Comparison of ENCODE assay signal across 1 cellular context in genomic region chr2:11663427-11663826, GRCh38.
TF ChIP-seq lines count a peak whose summit lies in the region.

No MANE protein-coding gene starts in this region.

TF ChIP-seq in HEK293, 187 proteins besides CTCF, POLR2A, EP300 and RAD21 (continued from another document and continues in another):
- TF ChIP-seq ATF2 (tag by site-specific recombination; IDR thresholded peaks at IDR 0.05; ENCODE audit: low read depth), result no peak
- no peak for TF ChIP-seq ZNF211 (tag by site-specific recombination; IDR thresholded peaks at IDR 0.05; ENCODE audit: low read depth)
- TF ChIP-seq ZBTB11 (tag by site-specific recombination; conservative IDR thresholded peaks at IDR 0.05; ENCODE audit: low read depth), result no peak
- no peak for TF ChIP-seq ZNF837 (tag by site-specific recombination; IDR thresholded peaks at IDR 0.05)
- TF ChIP-seq IKZF3 (tag by site-specific recombination; IDR thresholded peaks at IDR 0.05), result no peak
- peak; percentile 72; the same call in 1 of the 2 replicates for TF ChIP-seq BCL11A (tag by site-specific recombination; IDR thresholded peaks at IDR 0.05; ENCODE audit: low read depth)
- no peak for TF ChIP-seq MYNN (tag by site-specific recombination; IDR thresholded peaks at IDR 0.05; ENCODE audit: borderline replicate concordance)
- no peak for TF ChIP-seq ZNF585B (tag by site-specific recombination; IDR thresholded peaks at IDR 0.05)
- no peak for TF ChIP-seq ZNF148 (tag by site-specific recombination; IDR thresholded peaks at IDR 0.05; ENCODE audit: borderline replicate concordance)
- no peak for TF ChIP-seq ZSCAN30 (tag by site-specific recombination; IDR thresholded peaks at IDR 0.05)
- no peak for TF ChIP-seq ZNF174 (tag by site-specific recombination; IDR thresholded peaks at IDR 0.05)
- no peak for TF ChIP-seq ZFP3 (tag by site-specific recombination; IDR thresholded peaks at IDR 0.05; ENCODE audit: low read depth)
- TF ChIP-seq ZBTB7A (tag by site-specific recombination; IDR thresholded peaks at IDR 0.05; ENCODE audit: low read depth), result no peak
- TF ChIP-seq AEBP2 (tag by site-specific recombination; IDR thresholded peaks at IDR 0.05; ENCODE audit: borderline replicate concordance), result no peak
- TF ChIP-seq ZNF398 (tag by site-specific recombination; IDR thresholded peaks at IDR 0.05), result 0 out of 2 replicates have a peak, but pooled peaks have one; percentile 11
- TF ChIP-seq GLI2 (tag by site-specific recombination; IDR thresholded peaks at IDR 0.05; ENCODE audit: borderline replicate concordance, low read depth), result no peak
- 0 out of 2 replicates have a peak, but pooled peaks have one; percentile 29 for TF ChIP-seq ZNF600 (tag by site-specific recombination; IDR thresholded peaks at IDR 0.05)
- no peak for TF ChIP-seq ZNF776 (tag by site-specific recombination; IDR thresholded peaks at IDR 0.05; ENCODE audit: borderline replicate concordance)
- TF ChIP-seq, protein P1, sequence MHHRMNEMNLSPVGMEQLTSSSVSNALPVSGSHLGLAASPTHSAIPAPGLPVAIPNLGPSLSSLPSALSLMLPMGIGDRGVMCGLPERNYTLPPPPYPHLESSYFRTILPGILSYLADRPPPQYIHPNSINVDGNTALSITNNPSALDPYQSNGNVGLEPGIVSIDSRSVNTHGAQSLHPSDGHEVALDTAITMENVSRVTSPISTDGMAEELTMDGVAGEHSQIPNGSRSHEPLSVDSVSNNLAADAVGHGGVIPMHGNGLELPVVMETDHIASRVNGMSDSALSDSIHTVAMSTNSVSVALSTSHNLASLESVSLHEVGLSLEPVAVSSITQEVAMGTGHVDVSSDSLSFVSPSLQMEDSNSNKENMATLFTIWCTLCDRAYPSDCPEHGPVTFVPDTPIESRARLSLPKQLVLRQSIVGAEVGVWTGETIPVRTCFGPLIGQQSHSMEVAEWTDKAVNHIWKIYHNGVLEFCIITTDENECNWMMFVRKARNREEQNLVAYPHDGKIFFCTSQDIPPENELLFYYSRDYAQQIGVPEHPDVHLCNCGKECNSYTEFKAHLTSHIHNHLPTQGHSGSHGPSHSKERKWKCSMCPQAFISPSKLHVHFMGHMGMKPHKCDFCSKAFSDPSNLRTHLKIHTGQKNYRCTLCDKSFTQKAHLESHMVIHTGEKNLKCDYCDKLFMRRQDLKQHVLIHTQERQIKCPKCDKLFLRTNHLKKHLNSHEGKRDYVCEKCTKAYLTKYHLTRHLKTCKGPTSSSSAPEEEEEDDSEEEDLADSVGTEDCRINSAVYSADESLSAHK (tag by site-specific recombination; IDR thresholded peaks at IDR 0.05), result no peak
- TF ChIP-seq ZNF121 (tag by site-specific recombination; IDR thresholded peaks at IDR 0.05), result no peak
- no peak for TF ChIP-seq ZFP41 (tag by site-specific recombination; IDR thresholded peaks at IDR 0.05; ENCODE audit: borderline replicate concordance)
- TF ChIP-seq ZNF239 (tag by site-specific recombination; IDR thresholded peaks at IDR 0.05), result no peak
- no peak for TF ChIP-seq ZNF561 (tag by site-specific recombination; IDR thresholded peaks at IDR 0.05; ENCODE audit: borderline replicate concordance)
- no peak for TF ChIP-seq ZNF707 (tag by site-specific recombination; IDR thresholded peaks at IDR 0.05)
- TF ChIP-seq, protein P2, sequence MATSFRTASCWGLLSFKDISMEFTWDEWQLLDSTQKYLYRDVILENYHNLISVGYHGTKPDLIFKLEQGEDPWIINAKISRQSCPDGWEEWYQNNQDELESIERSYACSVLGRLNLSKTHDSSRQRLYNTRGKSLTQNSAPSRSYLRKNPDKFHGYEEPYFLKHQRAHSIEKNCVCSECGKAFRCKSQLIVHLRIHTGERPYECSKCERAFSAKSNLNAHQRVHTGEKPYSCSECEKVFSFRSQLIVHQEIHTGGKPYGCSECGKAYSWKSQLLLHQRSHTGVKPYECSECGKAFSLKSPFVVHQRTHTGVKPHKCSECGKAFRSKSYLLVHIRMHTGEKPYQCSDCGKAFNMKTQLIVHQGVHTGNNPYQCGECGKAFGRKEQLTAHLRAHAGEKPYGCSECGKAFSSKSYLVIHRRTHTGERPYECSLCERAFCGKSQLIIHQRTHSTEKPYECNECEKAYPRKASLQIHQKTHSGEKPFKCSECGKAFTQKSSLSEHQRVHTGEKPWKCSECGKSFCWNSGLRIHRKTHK (tag by site-specific recombination; IDR thresholded peaks at IDR 0.05), result no peak
- TF ChIP-seq, protein P3, sequence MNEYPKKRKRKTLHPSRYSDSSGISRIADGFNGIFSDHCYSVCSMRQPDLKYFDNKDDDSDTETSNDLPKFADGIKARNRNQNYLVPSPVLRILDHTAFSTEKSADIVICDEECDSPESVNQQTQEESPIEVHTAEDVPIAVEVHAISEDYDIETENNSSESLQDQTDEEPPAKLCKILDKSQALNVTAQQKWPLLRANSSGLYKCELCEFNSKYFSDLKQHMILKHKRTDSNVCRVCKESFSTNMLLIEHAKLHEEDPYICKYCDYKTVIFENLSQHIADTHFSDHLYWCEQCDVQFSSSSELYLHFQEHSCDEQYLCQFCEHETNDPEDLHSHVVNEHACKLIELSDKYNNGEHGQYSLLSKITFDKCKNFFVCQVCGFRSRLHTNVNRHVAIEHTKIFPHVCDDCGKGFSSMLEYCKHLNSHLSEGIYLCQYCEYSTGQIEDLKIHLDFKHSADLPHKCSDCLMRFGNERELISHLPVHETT (tag by site-specific recombination; IDR thresholded peaks at IDR 0.05), result peak; percentile 91
- no peak for TF ChIP-seq REPIN1 (tag by site-specific recombination; IDR thresholded peaks at IDR 0.05; ENCODE audit: low read depth)
- no peak for TF ChIP-seq ZNF549 (tag by site-specific recombination; IDR thresholded peaks at IDR 0.05)
- TF ChIP-seq, protein P4, sequence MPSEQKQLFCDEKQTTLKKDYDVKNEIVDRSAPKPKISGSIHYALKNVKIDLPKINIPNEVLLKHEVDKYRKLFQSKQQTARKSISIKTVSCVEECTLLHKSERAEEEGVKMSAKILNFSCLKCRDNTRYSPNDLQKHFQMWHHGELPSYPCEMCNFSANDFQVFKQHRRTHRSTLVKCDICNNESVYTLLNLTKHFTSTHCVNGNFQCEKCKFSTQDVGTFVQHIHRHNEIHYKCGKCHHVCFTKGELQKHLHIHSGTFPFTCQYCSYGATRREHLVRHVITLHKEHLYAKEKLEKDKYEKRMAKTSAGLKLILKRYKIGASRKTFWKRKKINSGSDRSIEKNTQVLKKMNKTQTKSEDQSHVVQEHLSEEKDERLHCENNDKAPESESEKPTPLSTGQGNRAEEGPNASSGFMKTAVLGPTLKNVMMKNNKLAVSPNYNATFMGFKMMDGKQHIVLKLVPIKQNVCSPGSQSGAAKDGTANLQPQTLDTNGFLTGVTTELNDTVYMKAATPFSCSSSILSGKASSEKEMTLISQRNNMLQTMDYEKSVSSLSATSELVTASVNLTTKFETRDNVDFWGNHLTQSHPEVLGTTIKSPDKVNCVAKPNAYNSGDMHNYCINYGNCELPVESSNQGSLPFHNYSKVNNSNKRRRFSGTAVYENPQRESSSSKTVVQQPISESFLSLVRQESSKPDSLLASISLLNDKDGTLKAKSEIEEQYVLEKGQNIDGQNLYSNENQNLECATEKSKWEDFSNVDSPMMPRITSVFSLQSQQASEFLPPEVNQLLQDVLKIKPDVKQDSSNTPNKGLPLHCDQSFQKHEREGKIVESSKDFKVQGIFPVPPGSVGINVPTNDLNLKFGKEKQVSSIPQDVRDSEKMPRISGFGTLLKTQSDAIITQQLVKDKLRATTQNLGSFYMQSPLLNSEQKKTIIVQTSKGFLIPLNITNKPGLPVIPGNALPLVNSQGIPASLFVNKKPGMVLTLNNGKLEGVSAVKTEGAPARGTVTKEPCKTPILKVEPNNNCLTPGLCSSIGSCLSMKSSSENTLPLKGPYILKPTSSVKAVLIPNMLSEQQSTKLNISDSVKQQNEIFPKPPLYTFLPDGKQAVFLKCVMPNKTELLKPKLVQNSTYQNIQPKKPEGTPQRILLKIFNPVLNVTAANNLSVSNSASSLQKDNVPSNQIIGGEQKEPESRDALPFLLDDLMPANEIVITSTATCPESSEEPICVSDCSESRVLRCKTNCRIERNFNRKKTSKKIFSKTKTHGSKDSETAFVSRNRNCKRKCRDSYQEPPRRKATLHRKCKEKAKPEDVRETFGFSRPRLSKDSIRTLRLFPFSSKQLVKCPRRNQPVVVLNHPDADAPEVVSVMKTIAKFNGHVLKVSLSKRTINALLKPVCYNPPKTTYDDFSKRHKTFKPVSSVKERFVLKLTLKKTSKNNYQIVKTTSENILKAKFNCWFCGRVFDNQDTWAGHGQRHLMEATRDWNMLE (tag by site-specific recombination; conservative IDR thresholded peaks at IDR 0.05; ENCODE audit: low read depth), result no peak
- 0 out of 2 replicates have a peak, but pooled peaks have one; percentile 10 for TF ChIP-seq SP2 (tag by site-specific recombination; IDR thresholded peaks at IDR 0.05)
- peak; percentile 42; the same call in 1 of the 2 replicates for TF ChIP-seq ZNF184 (tag by site-specific recombination; IDR thresholded peaks at IDR 0.05)
- TF ChIP-seq ZNF544 (tag by site-specific recombination; IDR thresholded peaks at IDR 0.05), result no peak
- peak; percentile 65; the same call in 1 of the 2 replicates for TF ChIP-seq ZFP69B (tag by site-specific recombination; IDR thresholded peaks at IDR 0.05)
- no peak for TF ChIP-seq ZNF747 (tag by site-specific recombination; IDR thresholded peaks at IDR 0.05)
- TF ChIP-seq ZNF555 (tag by site-specific recombination; conservative IDR thresholded peaks at IDR 0.05), result no peak
- no peak for TF ChIP-seq ZNF558 (tag by site-specific recombination; IDR thresholded peaks at IDR 0.05)
- TF ChIP-seq ZNF37A (tag by site-specific recombination; IDR thresholded peaks at IDR 0.05), result no peak
- TF ChIP-seq OSR2 (tag by site-specific recombination; IDR thresholded peaks at IDR 0.05), result peak; percentile 70
